9 cellular contexts compared by ENCODE assay signal in genomic region chr9:33813712-33814641, GRCh38. TPM values are rescaled to one million over a fixed set of nuclear protein-coding genes. Genes with fewer than 3 reads are reported as not detected.
A peak's percentile ranks its signal among the peaks of the same experiment; 100 is the strongest.
DNase-seq lines count a peak whose midpoint lies in the region; ATAC-seq, FAIRE-seq and TF ChIP-seq lines count a peak whose summit lies in the region.
"Had no signal": no experiment of that assay in that cellular context is flagged by ENCODE, and none has a peak within 500 bp of the region (broad histone marks: within the 10 kb centered on the region; RNA-seq: fewer than 3 reads in every experiment).

No MANE protein-coding gene starts in this region.

- H3K27me3 ChIP-seq in mammary epithelial cell (ENCODE audit: insufficient read depth, low read length), result no peaks in the 10 kb centered on the region
- H3K27me3 ChIP-seq in liver (ENCODE audit: control insufficient read depth in 4 of 4, insufficient read depth in 4 of 4, low read length in 3 of 4), result no peaks in the 10 kb centered on the region
- H3K27me3 ChIP-seq in thoracic aorta (replicated peaks; ENCODE audit: insufficient read depth), result no peaks in the 10 kb centered on the region

- no peaks in the 10 kb centered on the region for H3K9me3 ChIP-seq in mammary epithelial cell (replicated peaks; ENCODE audit: insufficient read depth, low read length)
- H3K9me3 ChIP-seq in liver (ENCODE audit: control insufficient read depth in 4 of 4, low read length in 3 of 4), result no peaks in the 10 kb centered on the region
- no peaks in the 10 kb centered on the region for H3K9me3 ChIP-seq in thoracic aorta

- peak; percentile 55 for DNase-seq in CD14-positive monocyte (ENCODE audit: low spot score)
- DNase-seq in GM19239 (ENCODE audit: insufficient read length, low spot score), result peak; percentile 16
- peak; percentile 59 for DNase-seq in NOMO-1 treated with dmso at 0.1 percent for 144 hours (lab: John Stamatoyannopoulos, UW; ENCODE audit: unreplicated experiment)
- peak; percentile 93 for DNase-seq in mammary epithelial cell
- DNase-seq in thoracic aorta (ENCODE audit: low spot score), result no peak
- DNase-seq in activated gamma-delta T cell treated with Interleukin-2 at 50 U/mL for 16 hours, result no peak
- no peak for DNase-seq in NCI-H774 (lab: John Stamatoyannopoulos, UW)

- peak overlapping the region; percentile 42 to 72 for H3K4me3 Mint-ChIP-seq in CD14-positive monocyte
- H3K4me3 Mint-ChIP-seq: stimulated activated naive CD8-positive, alpha-beta T cell treated with anti-CD3 and anti-CD28 coated beads, Interleukin-15, amount 100 ng/mL, for 72 hours had no signal

- no peaks in the 10 kb centered on the region for H3K36me3 Mint-ChIP-seq in CD14-positive monocyte

- no peaks in the 10 kb centered on the region for H4K20me1 ChIP-seq in mammary epithelial cell (ENCODE audit: insufficient read depth, low read length)

- TF ChIP-seq RAD21 in liver (IDR thresholded peaks at IDR 0.05), result peak; percentile 81

- intact Hi-C loops in CD14-positive monocyte (cut with micrococcal nuclease), result loop anchor here in 1 of 2 donors (2.0 kb wide), 1 partner anchor 39 kb away; no protein-coding TSS in a partner anchor
- intact Hi-C loops in mammary epithelial cell (cut with micrococcal nuclease), result loop anchor here (1.0 to 10.0 kb wide), 5 partner anchors 33 to 561 kb away; partner anchors contain the start of gene MYORG

- H3K27ac ChIP-seq in mammary epithelial cell (ENCODE audit: insufficient read depth, low read depth, low read length) (peak overlapping the region; percentile 91), liver (ENCODE audit: low read depth in 1 of 2, low read length in 2 of 2) (peak overlapping the region; percentile 15 to 32), thoracic aorta (peak overlapping the region in 1 of 2 donors; percentile 40)

- H3K9ac ChIP-seq in mammary epithelial cell (ENCODE audit: insufficient read depth, low read length) (no peak overlapping the region), liver (ENCODE audit: low read depth in 1 of 2, low read length in 2 of 2) (peak overlapping the region in 1 of 2 donors; percentile 53)

- peaks cover 0 to 3% (median 0%) of the 10 kb centered on the region in 7 donors for H3K9me3 Mint-ChIP-seq in CD14-positive monocyte
- H3K9me3 Mint-ChIP-seq: stimulated activated naive CD8-positive, alpha-beta T cell treated with anti-CD3 and anti-CD28 coated beads, Interleukin-15, amount 100 ng/mL, for 72 hours had no signal

- no TSS peak for BruUV-seq in mammary epithelial cell (replicated peaks; lab: Mats Ljungman, UMichigan)

- TF ChIP-seq CTCF in CD14-positive monocyte (IDR thresholded peaks at IDR 0.05), result peak; percentile 74
- TF ChIP-seq CTCF in mammary epithelial cell (conservative IDR thresholded peaks at IDR 0.05 in 1 of 2, IDR thresholded peaks at IDR 0.05 in 1 of 2; ENCODE audit: extremely low read depth in 1 of 2, insufficient read depth in 1 of 2, low read depth in 1 of 2, low read length in 2 of 2), result peak; percentile 58 to 59
- peak; percentile 55 for TF ChIP-seq CTCF in liver (IDR thresholded peaks at IDR 0.05; ENCODE audit: low read depth, low read length, missing input control)
- TF ChIP-seq CTCF in thoracic aorta (IDR thresholded peaks at IDR 0.05), result peak; percentile 69

- in situ Hi-C loops in mammary epithelial cell (cut with MboI; ENCODE audit: low sequenced_read_pairs in 2 of 2), result no loop called here

- no peak overlapping the region for H2AFZ ChIP-seq in mammary epithelial cell (ENCODE audit: low read depth, low read length)

- peaks cover 31% of the 10 kb centered on the region for H3K4me1 ChIP-seq in mammary epithelial cell (ENCODE audit: insufficient read depth, low read length)
- H3K4me1 ChIP-seq in liver (ENCODE audit: control insufficient read depth in 4 of 4, insufficient read depth in 4 of 4, low read length in 3 of 4), result peaks cover 2 to 29% (median 11%) of the 10 kb centered on the region in 4 donors
- H3K4me1 ChIP-seq in thoracic aorta (ENCODE audit: control insufficient read depth in 1 of 2, low read depth in 2 of 2), result peaks cover 5 to 7% of the 10 kb centered on the region in 2 donors

- dilution Hi-C loops in mammary epithelial cell (cut with HindIII; ENCODE audit: low sequenced_read_pairs), result no loop called here

- H3K27ac Mint-ChIP-seq in CD14-positive monocyte, result peak overlapping the region; percentile 97 to 99 (median 98)

- peaks cover 31% of the 10 kb centered on the region for H3K4me1 Mint-ChIP-seq in CD14-positive monocyte

- ATAC-seq in thoracic aorta (ENCODE audit: insufficient number of reproducible peaks, low FRiP score, low read depth), result no peak
- ATAC-seq: stimulated activated naive CD8-positive, alpha-beta T cell treated with anti-CD3 and anti-CD28 coated beads, Interleukin-15, amount 100 ng/mL, for 72 hours had no signal

- FAIRE-seq in GM19239 (lab: Jason Lieb, UNC), result peak; percentile 71

- H3K4me2 ChIP-seq in mammary epithelial cell (ENCODE audit: insufficient read depth, low read depth, low read length), result peak overlapping the region; percentile 27

- peaks cover 19% of the 10 kb centered on the region for H3K79me2 ChIP-seq in mammary epithelial cell (ENCODE audit: insufficient read depth, low read length)

- CTCF ChIA-PET in mammary epithelial cell (lab: Charles Lee; ENCODE audit: low non-redundant PET), result interaction anchor here (0.6 to 1.3 kb wide), 7 partner anchors 8 to 1181 kb away, joined by 3 to 24 read pairs (median 6); no protein-coding TSS in a partner anchor

- H3K4me3 ChIP-seq in mammary epithelial cell (replicated peaks in 1 of 3; ENCODE audit: insufficient read depth in 1 of 3, low read depth in 2 of 3, low read length in 3 of 3), result no peak overlapping the region
- no peak overlapping the region for H3K4me3 ChIP-seq in liver (ENCODE audit: low read depth in 1 of 3, low read length in 3 of 3)
- no peak overlapping the region for H3K4me3 ChIP-seq in thoracic aorta

- 21% methylated on average over 8 of the region's 8 CpGs for WGBS in mammary epithelial cell (ENCODE audit: low coverage, missing lambda C conversion rate)
- WGBS in liver, result 67% methylated on average over 8 of the region's 8 CpGs

- H3K36me3 ChIP-seq in mammary epithelial cell (ENCODE audit: insufficient read depth, low read length), result no peaks in the 10 kb centered on the region
- no peaks in the 10 kb centered on the region for H3K36me3 ChIP-seq in liver (ENCODE audit: control insufficient read depth in 4 of 4, insufficient read depth in 3 of 4, low read depth in 1 of 4, low read length in 3 of 4)
- H3K36me3 ChIP-seq in thoracic aorta, result no peaks in the 10 kb centered on the region

- peaks cover 0 to 4% (median 3%) of the 10 kb centered on the region in 3 donors for H3K27me3 Mint-ChIP-seq in CD14-positive monocyte (ENCODE audit: low read depth in 3 of 3)

TF ChIP-seq in liver, 16 proteins besides CTCF, POLR2A, EP300 and RAD21:
- TF ChIP-seq HNF4A (conservative IDR thresholded peaks at IDR 0.05), result no peak

RNA-seq across cellular contexts. Expression of gene UBE2R2, which starts 3.0 kb away (rescaled TPM):
- 10 to 100 TPM; 30.5 to 37.2 TPM for polyA plus RNA-seq in CD14-positive monocyte
- total RNA-seq in mammary epithelial cell, result 10 to 100 TPM; 14.8 to 38.0 TPM
- 20.3 TPM for polyA plus RNA-seq in mammary epithelial cell
- polyA minus RNA-seq in mammary epithelial cell, result 30.8 TPM
- 10 to 100 TPM; 10.8 to 13.4 TPM for total RNA-seq in liver
- polyA plus RNA-seq in liver, result 10 to 100 TPM; 15.0 TPM
- 10 to 100 TPM; 21.3 to 32.5 TPM for total RNA-seq in thoracic aorta

RNA-seq across cellular contexts. Expression of gene PRSS3, which starts 18.6 kb away (rescaled TPM):
- not detected for polyA plus RNA-seq in CD14-positive monocyte
- 10 to 100 TPM in 1 of 2 donors, 1 to 10 TPM in 1; 1.0 to 27.6 TPM for total RNA-seq in mammary epithelial cell
- polyA plus RNA-seq in mammary epithelial cell, result 50.8 TPM
- polyA minus RNA-seq in mammary epithelial cell, result 81.6 TPM
- 1 to 10 TPM in 1 of 2 donors, under 1 TPM in 1; 0.25 to 1.9 TPM for total RNA-seq in liver
- polyA plus RNA-seq in liver, result 1 to 10 TPM; 4.1 to 8.7 TPM
- total RNA-seq in thoracic aorta, result 1 to 10 TPM in 1 of 2 donors, not detected in 1; 1.1 TPM

Comparison
In these comparisons a context has a peak if more than half of its experiments do, and no peak if none do; other contexts are left out.
1. DNase-seq: peak in CD14-positive monocyte (single experiment), GM19239 (single experiment), NOMO-1 treated with dmso at 0.1 percent for 144 hours (single experiment) and mammary epithelial cell (single experiment); none in thoracic aorta (single experiment), activated gamma-delta T cell treated with Interleukin-2 at 50 U/mL for 16 hours (single experiment) and NCI-H774 (single experiment).
2. Peak in every context shown above with its lines, with median percentiles within 50 percentile points of each other: CTCF ChIP-seq.